1 cellular context compared by ENCODE assay signal in the genomic region with DNA sequence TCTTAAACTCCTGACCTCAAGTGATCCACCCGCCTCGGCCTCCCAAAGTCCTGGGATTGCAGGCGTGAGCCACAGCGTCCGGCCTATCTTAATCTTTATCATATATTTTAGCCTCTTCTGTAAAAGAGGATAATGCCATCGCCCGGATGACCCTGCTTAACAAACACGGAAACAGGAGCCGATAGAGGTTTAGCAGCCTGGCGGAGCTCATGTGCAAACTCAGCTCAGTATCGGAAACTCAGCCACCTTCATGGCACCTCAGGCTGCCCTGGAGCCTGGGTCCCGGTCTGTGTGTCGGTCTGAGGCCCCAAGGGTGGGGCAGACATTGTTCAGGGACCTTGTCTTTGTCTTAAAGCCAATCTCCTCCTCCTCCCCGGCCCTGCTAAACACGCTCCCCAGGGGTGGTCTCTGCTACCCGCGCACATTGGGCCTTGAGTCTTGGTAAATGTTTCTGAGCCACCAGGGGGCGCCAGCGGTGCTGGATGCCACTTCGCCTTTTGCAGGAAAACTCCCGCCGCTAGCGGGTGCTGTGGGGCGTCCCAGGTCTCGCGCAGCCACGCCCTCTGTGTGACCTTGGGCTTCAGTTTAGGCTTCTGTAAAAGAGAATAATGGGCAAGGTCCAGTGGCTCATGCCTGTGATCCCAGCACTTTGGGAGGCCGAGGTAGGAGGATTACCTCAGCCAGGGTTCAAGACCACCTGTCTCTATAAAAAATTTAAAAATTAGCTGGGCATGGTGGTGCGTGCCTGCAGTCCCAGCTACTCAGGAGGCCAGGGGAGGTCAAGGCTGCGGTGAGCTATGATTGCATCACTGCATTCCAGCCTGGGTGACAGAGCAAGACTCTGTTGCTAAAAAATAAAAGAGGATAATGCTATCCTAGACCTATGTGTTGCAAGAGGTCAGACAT.
A peak's percentile ranks its signal among the peaks of the same experiment; 100 is the strongest.
TF ChIP-seq lines count a peak whose summit lies in the region.

No MANE protein-coding gene starts in this region.

TF ChIP-seq in HEK293, 187 proteins besides CTCF, POLR2A, EP300 and RAD21 (continued from another document and continues in another):
- TF ChIP-seq, protein P1, sequence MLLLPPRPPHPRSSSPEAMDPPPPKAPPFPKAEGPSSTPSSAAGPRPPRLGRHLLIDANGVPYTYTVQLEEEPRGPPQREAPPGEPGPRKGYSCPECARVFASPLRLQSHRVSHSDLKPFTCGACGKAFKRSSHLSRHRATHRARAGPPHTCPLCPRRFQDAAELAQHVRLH (tag by site-specific recombination; IDR thresholded peaks at IDR 0.05) = 0 out of 2 replicates have a peak, but pooled peaks have one; percentile 68
- TF ChIP-seq ZNF202 (tag by site-specific recombination; IDR thresholded peaks at IDR 0.05; ENCODE audit: borderline replicate concordance) (no peak), ZEB2 (tag by site-specific recombination; IDR thresholded peaks at IDR 0.05) (no peak; the same call in 1 of the 2 replicates), ZIC2 (tag by site-specific recombination; IDR thresholded peaks at IDR 0.05) (no peak), SP3 (tag by site-specific recombination; IDR thresholded peaks at IDR 0.05) (peak; percentile 15; the same call in 1 of the 2 replicates), PRDM1 (tag by site-specific recombination; IDR thresholded peaks at IDR 0.05) (no peak), RBAK (tag by site-specific recombination; IDR thresholded peaks at IDR 0.05) (no peak), ZFHX2 (tag by site-specific recombination; conservative IDR thresholded peaks at IDR 0.05) (no peak), ZNF157 (tag by site-specific recombination; IDR thresholded peaks at IDR 0.05) (no peak), ZNF571 (tag by site-specific recombination; IDR thresholded peaks at IDR 0.05) (no peak), ZBTB20 (tag by site-specific recombination; IDR thresholded peaks at IDR 0.05) (no peak), ZNF561 (tag by site-specific recombination; IDR thresholded peaks at IDR 0.05; ENCODE audit: borderline replicate concordance) (0 out of 2 replicates have a peak, but pooled peaks have one; percentile 46), HOXD13 (CRISPR knock-in tag; IDR thresholded peaks at IDR 0.05; ENCODE audit: borderline replicate concordance) (no peak), GLI4 (tag by site-specific recombination; IDR thresholded peaks at IDR 0.05) (no peak), ZFP37 (tag by site-specific recombination; IDR thresholded peaks at IDR 0.05) (no peak), ZNF610 (tag by site-specific recombination; IDR thresholded peaks at IDR 0.05; ENCODE audit: borderline replicate concordance) (no peak), ZNF660 (tag by site-specific recombination; IDR thresholded peaks at IDR 0.05) (peak; percentile 27; the same call in 1 of the 2 replicates), ZNF23 (tag by site-specific recombination; IDR thresholded peaks at IDR 0.05; ENCODE audit: borderline replicate concordance) (no peak), ZBTB48 (tag by site-specific recombination; IDR thresholded peaks at IDR 0.05) (no peak), ZNF133 (tag by site-specific recombination; IDR thresholded peaks at IDR 0.05) (no peak)
- TF ChIP-seq, protein P2, sequence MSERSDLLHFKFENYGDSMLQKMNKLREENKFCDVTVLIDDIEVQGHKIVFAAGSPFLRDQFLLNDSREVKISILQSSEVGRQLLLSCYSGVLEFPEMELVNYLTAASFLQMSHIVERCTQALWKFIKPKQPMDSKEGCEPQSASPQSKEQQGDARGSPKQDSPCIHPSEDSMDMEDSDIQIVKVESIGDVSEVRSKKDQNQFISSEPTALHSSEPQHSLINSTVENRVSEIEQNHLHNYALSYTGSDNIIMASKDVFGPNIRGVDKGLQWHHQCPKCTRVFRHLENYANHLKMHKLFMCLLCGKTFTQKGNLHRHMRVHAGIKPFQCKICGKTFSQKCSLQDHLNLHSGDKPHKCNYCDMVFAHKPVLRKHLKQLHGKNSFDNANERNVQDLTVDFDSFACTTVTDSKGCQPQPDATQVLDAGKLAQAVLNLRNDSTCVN (tag by site-specific recombination; optimal IDR thresholded peaks at IDR 0.05) = peak; percentile 21
- TF ChIP-seq, protein P3, sequence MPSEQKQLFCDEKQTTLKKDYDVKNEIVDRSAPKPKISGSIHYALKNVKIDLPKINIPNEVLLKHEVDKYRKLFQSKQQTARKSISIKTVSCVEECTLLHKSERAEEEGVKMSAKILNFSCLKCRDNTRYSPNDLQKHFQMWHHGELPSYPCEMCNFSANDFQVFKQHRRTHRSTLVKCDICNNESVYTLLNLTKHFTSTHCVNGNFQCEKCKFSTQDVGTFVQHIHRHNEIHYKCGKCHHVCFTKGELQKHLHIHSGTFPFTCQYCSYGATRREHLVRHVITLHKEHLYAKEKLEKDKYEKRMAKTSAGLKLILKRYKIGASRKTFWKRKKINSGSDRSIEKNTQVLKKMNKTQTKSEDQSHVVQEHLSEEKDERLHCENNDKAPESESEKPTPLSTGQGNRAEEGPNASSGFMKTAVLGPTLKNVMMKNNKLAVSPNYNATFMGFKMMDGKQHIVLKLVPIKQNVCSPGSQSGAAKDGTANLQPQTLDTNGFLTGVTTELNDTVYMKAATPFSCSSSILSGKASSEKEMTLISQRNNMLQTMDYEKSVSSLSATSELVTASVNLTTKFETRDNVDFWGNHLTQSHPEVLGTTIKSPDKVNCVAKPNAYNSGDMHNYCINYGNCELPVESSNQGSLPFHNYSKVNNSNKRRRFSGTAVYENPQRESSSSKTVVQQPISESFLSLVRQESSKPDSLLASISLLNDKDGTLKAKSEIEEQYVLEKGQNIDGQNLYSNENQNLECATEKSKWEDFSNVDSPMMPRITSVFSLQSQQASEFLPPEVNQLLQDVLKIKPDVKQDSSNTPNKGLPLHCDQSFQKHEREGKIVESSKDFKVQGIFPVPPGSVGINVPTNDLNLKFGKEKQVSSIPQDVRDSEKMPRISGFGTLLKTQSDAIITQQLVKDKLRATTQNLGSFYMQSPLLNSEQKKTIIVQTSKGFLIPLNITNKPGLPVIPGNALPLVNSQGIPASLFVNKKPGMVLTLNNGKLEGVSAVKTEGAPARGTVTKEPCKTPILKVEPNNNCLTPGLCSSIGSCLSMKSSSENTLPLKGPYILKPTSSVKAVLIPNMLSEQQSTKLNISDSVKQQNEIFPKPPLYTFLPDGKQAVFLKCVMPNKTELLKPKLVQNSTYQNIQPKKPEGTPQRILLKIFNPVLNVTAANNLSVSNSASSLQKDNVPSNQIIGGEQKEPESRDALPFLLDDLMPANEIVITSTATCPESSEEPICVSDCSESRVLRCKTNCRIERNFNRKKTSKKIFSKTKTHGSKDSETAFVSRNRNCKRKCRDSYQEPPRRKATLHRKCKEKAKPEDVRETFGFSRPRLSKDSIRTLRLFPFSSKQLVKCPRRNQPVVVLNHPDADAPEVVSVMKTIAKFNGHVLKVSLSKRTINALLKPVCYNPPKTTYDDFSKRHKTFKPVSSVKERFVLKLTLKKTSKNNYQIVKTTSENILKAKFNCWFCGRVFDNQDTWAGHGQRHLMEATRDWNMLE (tag by site-specific recombination; conservative IDR thresholded peaks at IDR 0.05; ENCODE audit: low read depth) = no peak
- TF ChIP-seq, protein P4, sequence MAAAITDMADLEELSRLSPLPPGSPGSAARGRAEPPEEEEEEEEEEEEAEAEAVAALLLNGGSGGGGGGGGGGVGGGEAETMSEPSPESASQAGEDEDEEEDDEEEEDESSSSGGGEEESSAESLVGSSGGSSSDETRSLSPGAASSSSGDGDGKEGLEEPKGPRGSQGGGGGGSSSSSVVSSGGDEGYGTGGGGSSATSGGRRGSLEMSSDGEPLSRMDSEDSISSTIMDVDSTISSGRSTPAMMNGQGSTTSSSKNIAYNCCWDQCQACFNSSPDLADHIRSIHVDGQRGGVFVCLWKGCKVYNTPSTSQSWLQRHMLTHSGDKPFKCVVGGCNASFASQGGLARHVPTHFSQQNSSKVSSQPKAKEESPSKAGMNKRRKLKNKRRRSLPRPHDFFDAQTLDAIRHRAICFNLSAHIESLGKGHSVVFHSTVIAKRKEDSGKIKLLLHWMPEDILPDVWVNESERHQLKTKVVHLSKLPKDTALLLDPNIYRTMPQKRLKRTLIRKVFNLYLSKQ (tag by site-specific recombination; IDR thresholded peaks at IDR 0.05; ENCODE audit: borderline replicate concordance) = no peak
- TF ChIP-seq, protein P5, sequence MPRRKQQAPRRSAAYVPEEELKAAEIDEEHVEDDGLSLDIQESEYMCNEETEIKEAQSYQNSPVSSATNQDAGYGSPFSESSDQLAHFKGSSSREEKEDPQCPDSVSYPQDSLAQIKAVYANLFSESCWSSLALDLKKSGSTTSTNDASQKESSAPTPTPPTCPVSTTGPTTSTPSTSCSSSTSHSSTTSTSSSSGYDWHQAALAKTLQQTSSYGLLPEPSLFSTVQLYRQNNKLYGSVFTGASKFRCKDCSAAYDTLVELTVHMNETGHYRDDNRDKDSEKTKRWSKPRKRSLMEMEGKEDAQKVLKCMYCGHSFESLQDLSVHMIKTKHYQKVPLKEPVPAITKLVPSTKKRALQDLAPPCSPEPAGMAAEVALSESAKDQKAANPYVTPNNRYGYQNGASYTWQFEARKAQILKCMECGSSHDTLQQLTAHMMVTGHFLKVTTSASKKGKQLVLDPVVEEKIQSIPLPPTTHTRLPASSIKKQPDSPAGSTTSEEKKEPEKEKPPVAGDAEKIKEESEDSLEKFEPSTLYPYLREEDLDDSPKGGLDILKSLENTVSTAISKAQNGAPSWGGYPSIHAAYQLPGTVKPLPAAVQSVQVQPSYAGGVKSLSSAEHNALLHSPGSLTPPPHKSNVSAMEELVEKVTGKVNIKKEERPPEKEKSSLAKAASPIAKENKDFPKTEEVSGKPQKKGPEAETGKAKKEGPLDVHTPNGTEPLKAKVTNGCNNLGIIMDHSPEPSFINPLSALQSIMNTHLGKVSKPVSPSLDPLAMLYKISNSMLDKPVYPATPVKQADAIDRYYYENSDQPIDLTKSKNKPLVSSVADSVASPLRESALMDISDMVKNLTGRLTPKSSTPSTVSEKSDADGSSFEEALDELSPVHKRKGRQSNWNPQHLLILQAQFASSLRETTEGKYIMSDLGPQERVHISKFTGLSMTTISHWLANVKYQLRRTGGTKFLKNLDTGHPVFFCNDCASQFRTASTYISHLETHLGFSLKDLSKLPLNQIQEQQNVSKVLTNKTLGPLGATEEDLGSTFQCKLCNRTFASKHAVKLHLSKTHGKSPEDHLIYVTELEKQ (tag by site-specific recombination; IDR thresholded peaks at IDR 0.05; ENCODE audit: borderline replicate concordance) = no peak
- TF ChIP-seq, protein P6, sequence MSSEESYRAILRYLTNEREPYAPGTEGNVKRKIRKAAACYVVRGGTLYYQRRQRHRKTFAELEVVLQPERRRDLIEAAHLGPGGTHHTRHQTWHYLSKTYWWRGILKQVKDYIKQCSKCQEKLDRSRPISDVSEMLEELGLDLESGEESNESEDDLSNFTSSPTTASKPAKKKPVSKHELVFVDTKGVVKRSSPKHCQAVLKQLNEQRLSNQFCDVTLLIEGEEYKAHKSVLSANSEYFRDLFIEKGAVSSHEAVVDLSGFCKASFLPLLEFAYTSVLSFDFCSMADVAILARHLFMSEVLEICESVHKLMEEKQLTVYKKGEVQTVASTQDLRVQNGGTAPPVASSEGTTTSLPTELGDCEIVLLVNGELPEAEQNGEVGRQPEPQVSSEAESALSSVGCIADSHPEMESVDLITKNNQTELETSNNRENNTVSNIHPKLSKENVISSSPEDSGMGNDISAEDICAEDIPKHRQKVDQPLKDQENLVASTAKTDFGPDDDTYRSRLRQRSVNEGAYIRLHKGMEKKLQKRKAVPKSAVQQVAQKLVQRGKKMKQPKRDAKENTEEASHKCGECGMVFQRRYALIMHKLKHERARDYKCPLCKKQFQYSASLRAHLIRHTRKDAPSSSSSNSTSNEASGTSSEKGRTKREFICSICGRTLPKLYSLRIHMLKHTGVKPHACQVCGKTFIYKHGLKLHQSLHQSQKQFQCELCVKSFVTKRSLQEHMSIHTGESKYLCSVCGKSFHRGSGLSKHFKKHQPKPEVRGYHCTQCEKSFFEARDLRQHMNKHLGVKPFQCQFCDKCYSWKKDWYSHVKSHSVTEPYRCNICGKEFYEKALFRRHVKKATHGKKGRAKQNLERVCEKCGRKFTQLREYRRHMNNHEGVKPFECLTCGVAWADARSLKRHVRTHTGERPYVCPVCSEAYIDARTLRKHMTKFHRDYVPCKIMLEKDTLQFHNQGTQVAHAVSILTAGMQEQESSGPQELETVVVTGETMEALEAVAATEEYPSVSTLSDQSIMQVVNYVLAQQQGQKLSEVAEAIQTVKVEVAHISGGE (tag by site-specific recombination; conservative IDR thresholded peaks at IDR 0.05; ENCODE audit: low read depth) = no peak
- TF ChIP-seq, protein P7, sequence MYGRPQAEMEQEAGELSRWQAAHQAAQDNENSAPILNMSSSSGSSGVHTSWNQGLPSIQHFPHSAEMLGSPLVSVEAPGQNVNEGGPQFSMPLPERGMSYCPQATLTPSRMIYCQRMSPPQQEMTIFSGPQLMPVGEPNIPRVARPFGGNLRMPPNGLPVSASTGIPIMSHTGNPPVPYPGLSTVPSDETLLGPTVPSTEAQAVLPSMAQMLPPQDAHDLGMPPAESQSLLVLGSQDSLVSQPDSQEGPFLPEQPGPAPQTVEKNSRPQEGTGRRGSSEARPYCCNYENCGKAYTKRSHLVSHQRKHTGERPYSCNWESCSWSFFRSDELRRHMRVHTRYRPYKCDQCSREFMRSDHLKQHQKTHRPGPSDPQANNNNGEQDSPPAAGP (tag by site-specific recombination; IDR thresholded peaks at IDR 0.05) = no peak
- TF ChIP-seq, protein P8, sequence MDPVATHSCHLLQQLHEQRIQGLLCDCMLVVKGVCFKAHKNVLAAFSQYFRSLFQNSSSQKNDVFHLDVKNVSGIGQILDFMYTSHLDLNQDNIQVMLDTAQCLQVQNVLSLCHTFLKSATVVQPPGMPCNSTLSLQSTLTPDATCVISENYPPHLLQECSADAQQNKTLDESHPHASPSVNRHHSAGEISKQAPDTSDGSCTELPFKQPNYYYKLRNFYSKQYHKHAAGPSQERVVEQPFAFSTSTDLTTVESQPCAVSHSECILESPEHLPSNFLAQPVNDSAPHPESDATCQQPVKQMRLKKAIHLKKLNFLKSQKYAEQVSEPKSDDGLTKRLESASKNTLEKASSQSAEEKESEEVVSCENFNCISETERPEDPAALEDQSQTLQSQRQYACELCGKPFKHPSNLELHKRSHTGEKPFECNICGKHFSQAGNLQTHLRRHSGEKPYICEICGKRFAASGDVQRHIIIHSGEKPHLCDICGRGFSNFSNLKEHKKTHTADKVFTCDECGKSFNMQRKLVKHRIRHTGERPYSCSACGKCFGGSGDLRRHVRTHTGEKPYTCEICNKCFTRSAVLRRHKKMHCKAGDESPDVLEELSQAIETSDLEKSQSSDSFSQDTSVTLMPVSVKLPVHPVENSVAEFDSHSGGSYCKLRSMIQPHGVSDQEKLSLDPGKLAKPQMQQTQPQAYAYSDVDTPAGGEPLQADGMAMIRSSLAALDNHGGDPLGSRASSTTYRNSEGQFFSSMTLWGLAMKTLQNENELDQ (tag by site-specific recombination; IDR thresholded peaks at IDR 0.05; ENCODE audit: low read depth) = no peak
- TF ChIP-seq, protein P9, sequence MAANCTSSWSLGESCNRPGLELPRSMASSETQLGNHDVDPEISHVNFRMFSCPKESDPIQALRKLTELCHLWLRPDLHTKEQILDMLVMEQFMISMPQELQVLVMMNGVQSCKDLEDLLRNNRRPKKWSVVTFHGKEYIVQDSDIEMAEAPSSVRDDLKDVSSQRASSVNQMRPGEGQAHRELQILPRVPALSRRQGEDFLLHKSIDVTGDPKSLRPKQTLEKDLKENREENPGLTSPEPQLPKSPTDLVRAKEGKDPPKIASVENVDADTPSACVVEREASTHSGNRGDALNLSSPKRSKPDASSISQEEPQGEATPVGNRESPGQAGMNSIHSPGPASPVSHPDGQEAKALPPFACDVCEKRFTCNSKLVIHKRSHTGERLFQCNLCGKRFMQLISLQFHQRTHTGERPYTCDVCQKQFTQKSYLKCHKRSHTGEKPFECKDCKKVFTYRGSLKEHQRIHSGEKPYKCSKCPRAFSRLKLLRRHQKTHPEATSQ (tag by site-specific recombination; IDR thresholded peaks at IDR 0.05) = no peak
